27 cellular contexts compared by ENCODE assay signal in the genomic region with DNA sequence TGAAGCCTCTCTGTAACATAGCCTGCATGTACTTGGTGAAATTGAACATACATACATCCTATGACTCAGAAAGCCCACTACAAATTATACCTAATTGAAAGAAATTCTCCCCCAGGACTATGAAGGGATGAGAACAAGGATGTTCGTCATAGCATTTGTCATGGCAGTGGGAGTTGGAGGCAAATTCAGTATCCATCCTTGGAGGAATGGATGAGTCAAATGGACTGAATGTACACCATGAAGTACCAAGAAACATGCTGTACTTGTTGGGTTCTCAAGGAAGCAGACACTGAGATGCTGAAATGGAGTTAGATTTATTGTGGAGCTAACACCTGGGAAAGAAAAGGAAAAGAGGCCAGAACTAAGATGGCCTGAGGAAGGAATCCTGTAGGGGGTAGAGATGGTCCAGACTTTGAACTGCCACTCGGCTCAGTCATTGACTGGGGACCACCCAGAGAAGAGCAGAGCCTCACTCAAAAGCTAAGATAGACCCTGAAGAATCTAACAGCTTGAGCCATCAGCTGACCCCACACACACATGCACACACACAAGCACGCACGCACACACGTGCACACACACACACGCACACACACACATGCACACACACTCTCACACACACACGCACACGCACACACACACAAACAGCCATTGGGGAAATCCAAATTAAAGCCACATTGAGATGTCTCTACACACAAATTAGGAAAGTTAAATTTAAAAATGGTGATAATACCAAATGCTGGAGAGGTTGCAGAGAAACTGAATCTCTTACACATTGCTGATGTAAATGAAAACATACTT. TPM values are rescaled to one million over a fixed set of nuclear protein-coding genes. Genes with fewer than 3 reads are reported as not detected.
"Had no signal": no experiment of that assay in that cellular context is flagged by ENCODE, and none has a peak within 500 bp of the region (broad histone marks: within the 10 kb centered on the region; RNA-seq: fewer than 3 reads in every experiment).

No MANE protein-coding gene starts in this region.

- H3K27ac ChIP-seq: gastroesophageal sphincter, hepatocyte, spleen, tibial nerve had no signal

- H3K27me3 ChIP-seq: hepatocyte, tibial nerve had no signal

- H3K9me3 Mint-ChIP-seq: endodermal cell had no signal

- ATAC-seq: activated CD4-positive, alpha-beta T cell treated with anti-CD3 and anti-CD28 coated beads for 36 hours; esophagus mucosa; gastroesophageal sphincter; left colon had no signal

- H3K27ac Mint-ChIP-seq: activated CD4-positive, alpha-beta T cell treated with anti-CD3 and anti-CD28 coated beads for 36 hours; activated naive CD4-positive, alpha-beta T cell treated with anti-CD3 and anti-CD28 coated beads, Interleukin-2, amount 10 ng/mL, durations not matched to agents 7 days and 5 days; endodermal cell; nephron; T-helper 2 cell treated with Interferon-gamma antibody and Interleukin-4, amounts not matched to agents 5 μg/mL and 100 μg/mL, for 36 hours had no signal

- H3K36me3 Mint-ChIP-seq: activated naive CD4-positive, alpha-beta T cell treated with anti-CD3 and anti-CD28 coated beads, Interleukin-2, amount 10 ng/mL, durations not matched to agents 7 days and 5 days had no signal

- DNase-seq: activated CD4-positive, alpha-beta T cell treated with anti-CD3 and anti-CD28 coated beads for 36 hours; activated CD4-positive, alpha-beta T cell treated with anti-CD3 and anti-CD28 coated beads, Interleukin-2, amount 50 U/mL, for 48 hours; activated CD4-positive, CD25-positive, alpha-beta regulatory T cell; activated CD8-positive, alpha-beta memory T cell treated with anti-CD3 and anti-CD28 coated beads for 24 hours; activated effector memory CD4-positive, alpha-beta T cell treated with anti-CD3 and anti-CD28 coated beads, Interleukin-2, amount 50 U/mL, for 16 hours; activated naive CD4-positive, alpha-beta T cell treated with anti-CD3 and anti-CD28 coated beads, Interleukin-2, amount 10 ng/mL, durations not matched to agents 7 days and 5 days; amygdala; caudate nucleus; cortex of kidney; endodermal cell; left colon; mammary epithelial cell; spleen; stimulated activated naive CD4-positive, alpha-beta T cell; T-helper 1 cell had no signal

- H3K4me3 ChIP-seq: gastroesophageal sphincter, hepatocyte, spleen, tibial nerve had no signal

- H3K4me3 Mint-ChIP-seq: activated CD4-positive, alpha-beta T cell treated with anti-CD3 and anti-CD28 coated beads for 36 hours; activated naive CD4-positive, alpha-beta T cell treated with anti-CD3 and anti-CD28 coated beads, Interleukin-2, amount 10 ng/mL, durations not matched to agents 7 days and 5 days; endodermal cell; nephron; T-helper 2 cell treated with Interferon-gamma antibody and Interleukin-4, amounts not matched to agents 5 μg/mL and 100 μg/mL, for 36 hours had no signal

RNA-seq across cellular contexts. Expression of gene AOC1, which starts 22.3 kb away (rescaled TPM):
- total RNA-seq: activated CD4-positive, alpha-beta T cell treated with anti-CD3 and anti-CD28 coated beads for 36 hours; chondrocyte; endodermal cell; fibroblast of villous mesenchyme; mammary epithelial cell; osteoblast; temporal lobe; tibial nerve had no signal
- polyA plus RNA-seq: keratinocyte, mammary epithelial cell, urinary bladder had no signal
